In genomic region chr3:129277829-129278271, GRCh38 we compare ENCODE assay signal across 8 cellular contexts. TPM values are rescaled to one million over a fixed set of nuclear protein-coding genes. Genes with fewer than 3 reads are reported as not detected.
DNase-seq lines count a peak whose midpoint lies in the region; ATAC-seq and TF ChIP-seq lines count a peak whose summit lies in the region.

No MANE protein-coding gene starts in this region.

- H3K27me3 ChIP-seq in mucosa of stomach (ENCODE audit: control insufficient read depth, insufficient read depth, low read length): no peaks in the 10 kb centered on the region

- TF ChIP-seq CTCF in choroid plexus epithelial cell (conservative IDR thresholded peaks at IDR 0.05; ENCODE audit: low read depth, low read length): no peak

- no peak for ATAC-seq in GM18909 (IDR thresholded peaks at IDR 0.05; ENCODE audit: poor library complexity, unreplicated experiment)
- no peak for ATAC-seq in HG03460 (IDR thresholded peaks at IDR 0.05; ENCODE audit: unreplicated experiment)

- H3K4me3 ChIP-seq in choroid plexus epithelial cell (ENCODE audit: low read depth, low read length): no peak overlapping the region
- peak overlapping the region; percentile 88 for H3K4me3 ChIP-seq in mucosa of stomach (ENCODE audit: low read length)

- H3K9ac ChIP-seq in mucosa of stomach (ENCODE audit: low read length): peak overlapping the region; percentile 78

- no peaks in the 10 kb centered on the region for H3K9me3 ChIP-seq in mucosa of stomach (ENCODE audit: control insufficient read depth, low read length)

- peaks cover 13% of the 10 kb centered on the region for H3K4me1 ChIP-seq in mucosa of stomach (ENCODE audit: control insufficient read depth, insufficient read depth, low read length)

- H3K36me3 ChIP-seq in mucosa of stomach (ENCODE audit: control insufficient read depth, insufficient read depth, low read length): peaks cover 16% of the 10 kb centered on the region

- peak; percentile 15 for DNase-seq in Daoy (ENCODE audit: low read depth)
- DNase-seq in NCI-H1105 (lab: John Stamatoyannopoulos, UW): peak; percentile 11
- DNase-seq in choroid plexus epithelial cell (ENCODE audit: low read depth): peak; percentile 43
- no peak for DNase-seq in activated effector memory CD4-positive, alpha-beta T cell treated with anti-CD3 and anti-CD28 coated beads, Interleukin-2, amount 50 U/mL, for 16 hours
- no peak for DNase-seq in NCI-H1930 (lab: John Stamatoyannopoulos, UW)

RNA-seq across cellular contexts. Expression of gene HMCES, which starts 0.8 kb away (rescaled TPM):
- total RNA-seq in Daoy (2014; rRNA removed; shearing (Covaris generic)): 30.0 and 35.8 TPM in 2 replicates

RNA-seq across cellular contexts. Expression of gene COPG1, which starts 28.4 kb away (rescaled TPM):
- total RNA-seq in Daoy (2014; rRNA removed; shearing (Covaris generic)): 215 and 218 TPM in 2 replicates

Comparison
In these comparisons a context has a peak if more than half of its experiments do, and no peak if none do; other contexts are left out.
1. DNase-seq: peak in Daoy (single experiment), NCI-H1105 (single experiment) and choroid plexus epithelial cell (single experiment); none in activated effector memory CD4-positive, alpha-beta T cell treated with anti-CD3 and anti-CD28 coated beads, Interleukin-2, amount 50 U/mL, for 16 hours (single experiment) and NCI-H1930 (0 of 2).